9 cellular contexts compared by ENCODE assay signal in genomic region chr17:79970576-79971068, GRCh38.
A peak's percentile ranks its signal among the peaks of the same experiment; 100 is the strongest.
DNase-seq lines count a peak whose midpoint lies in the region; ATAC-seq and TF ChIP-seq lines count a peak whose summit lies in the region.
"Had no signal": no experiment of that assay in that cellular context is flagged by ENCODE, and none has a peak within 500 bp of the region (broad histone marks: within the 10 kb centered on the region; RNA-seq: fewer than 3 reads in every experiment).

No MANE protein-coding gene starts in this region.

- DNase-seq in activated naive CD8-positive, alpha-beta T cell treated with anti-CD3 and anti-CD28 coated beads, Interleukin-2, amount 10 ng/mL, durations not matched to agents 7 days and 5 days = peak; percentile 25
- no peak for DNase-seq in activated naive CD8-positive, alpha-beta T cell treated with anti-CD3 and anti-CD28 coated beads for 36 hours
- DNase-seq in NCI-H526 treated with DMSO at 0.1 percent for 48 hours (lab: John Stamatoyannopoulos, UW) = peak; percentile 36
- peak; percentile 48 for DNase-seq in activated naive CD8-positive, alpha-beta T cell treated with anti-CD3 and anti-CD28 coated beads, Interleukin-2, amount 50 U/mL, for 24 hours
- peak; percentile 44 for DNase-seq in iris pigment epithelial cell (ENCODE audit: low read depth)
- peak; percentile 59 for DNase-seq in upper lobe of right lung
- no peak for DNase-seq in NCI-H345 (lab: John Stamatoyannopoulos, UW)
- no peak for DNase-seq in GM03348 (ENCODE audit: low spot score)

- H3K4me3 Mint-ChIP-seq in activated naive CD8-positive, alpha-beta T cell treated with anti-CD3 and anti-CD28 coated beads, Interleukin-2, amount 10 ng/mL, durations not matched to agents 7 days and 5 days = no peak overlapping the region
- no peak overlapping the region for H3K4me3 Mint-ChIP-seq in activated naive CD8-positive, alpha-beta T cell treated with anti-CD3 and anti-CD28 coated beads for 36 hours
- H3K4me3 Mint-ChIP-seq in activated naive CD8-positive, alpha-beta T cell treated with anti-CD3 and anti-CD28 coated beads, Interleukin-2, amount 50 U/mL, for 24 hours = no peak overlapping the region
- H3K4me3 Mint-ChIP-seq: activated naive CD8-positive, alpha-beta T cell had no signal

- no peak overlapping the region for H3K4me3 ChIP-seq in upper lobe of right lung

- no peak overlapping the region for H3K27ac ChIP-seq in upper lobe of right lung

- no peaks in the 10 kb centered on the region for H3K4me1 Mint-ChIP-seq in activated naive CD8-positive, alpha-beta T cell treated with anti-CD3 and anti-CD28 coated beads, Interleukin-2, amount 10 ng/mL, durations not matched to agents 7 days and 5 days
- no peaks in the 10 kb centered on the region for H3K4me1 Mint-ChIP-seq in activated naive CD8-positive, alpha-beta T cell treated with anti-CD3 and anti-CD28 coated beads for 36 hours
- H3K4me1 Mint-ChIP-seq in activated naive CD8-positive, alpha-beta T cell treated with anti-CD3 and anti-CD28 coated beads, Interleukin-2, amount 50 U/mL, for 24 hours = peaks cover 7% of the 10 kb centered on the region

- intact Hi-C loops in upper lobe of right lung (cut with DNase I) = loop anchor here (10.0 kb wide), 1 partner anchor 186 kb away; no protein-coding TSS in a partner anchor

- H3K36me3 Mint-ChIP-seq in activated naive CD8-positive, alpha-beta T cell treated with anti-CD3 and anti-CD28 coated beads, Interleukin-2, amount 10 ng/mL, durations not matched to agents 7 days and 5 days = no peaks in the 10 kb centered on the region
- peaks cover 1% of the 10 kb centered on the region for H3K36me3 Mint-ChIP-seq in activated naive CD8-positive, alpha-beta T cell treated with anti-CD3 and anti-CD28 coated beads for 36 hours
- no peaks in the 10 kb centered on the region for H3K36me3 Mint-ChIP-seq in activated naive CD8-positive, alpha-beta T cell treated with anti-CD3 and anti-CD28 coated beads, Interleukin-2, amount 50 U/mL, for 24 hours (ENCODE audit: low read depth)
- H3K36me3 Mint-ChIP-seq: activated naive CD8-positive, alpha-beta T cell had no signal

- no peaks in the 10 kb centered on the region for H3K27me3 ChIP-seq in upper lobe of right lung

- POLR2A ChIA-PET in activated naive CD8-positive, alpha-beta T cell treated with anti-CD3 and anti-CD28 coated beads, Interleukin-2, amount 10 ng/mL, durations not matched to agents 7 days and 5 days (lab: Charles Lee) = interaction anchor here (0.9 to 1.1 kb wide), 2 partner anchors 13 to 131 kb away, joined by 3 to 8 read pairs; partner anchors contain the start of gene CBX4

- H3K36me3 ChIP-seq in upper lobe of right lung = no peaks in the 10 kb centered on the region

- H3K27ac Mint-ChIP-seq in activated naive CD8-positive, alpha-beta T cell treated with anti-CD3 and anti-CD28 coated beads, Interleukin-2, amount 10 ng/mL, durations not matched to agents 7 days and 5 days = no peak overlapping the region
- no peak overlapping the region for H3K27ac Mint-ChIP-seq in activated naive CD8-positive, alpha-beta T cell treated with anti-CD3 and anti-CD28 coated beads for 36 hours
- H3K27ac Mint-ChIP-seq in activated naive CD8-positive, alpha-beta T cell treated with anti-CD3 and anti-CD28 coated beads, Interleukin-2, amount 50 U/mL, for 24 hours = no peak overlapping the region
- H3K27ac Mint-ChIP-seq: activated naive CD8-positive, alpha-beta T cell had no signal

- H3K4me1 ChIP-seq in upper lobe of right lung = no peaks in the 10 kb centered on the region

- no peaks in the 10 kb centered on the region for H3K9me3 ChIP-seq in upper lobe of right lung

- H3K9me3 Mint-ChIP-seq in activated naive CD8-positive, alpha-beta T cell treated with anti-CD3 and anti-CD28 coated beads, Interleukin-2, amount 10 ng/mL, durations not matched to agents 7 days and 5 days = no peaks in the 10 kb centered on the region
- no peaks in the 10 kb centered on the region for H3K9me3 Mint-ChIP-seq in activated naive CD8-positive, alpha-beta T cell treated with anti-CD3 and anti-CD28 coated beads for 36 hours
- H3K9me3 Mint-ChIP-seq in activated naive CD8-positive, alpha-beta T cell treated with anti-CD3 and anti-CD28 coated beads, Interleukin-2, amount 50 U/mL, for 24 hours = no peaks in the 10 kb centered on the region

- peak; percentile 54 for ATAC-seq in activated naive CD8-positive, alpha-beta T cell treated with anti-CD3 and anti-CD28 coated beads, Interleukin-2, amount 10 ng/mL, durations not matched to agents 7 days and 5 days (ENCODE audit: low read depth)
- no peak for ATAC-seq in activated naive CD8-positive, alpha-beta T cell treated with anti-CD3 and anti-CD28 coated beads, Interleukin-2, amount 50 U/mL, for 24 hours
- ATAC-seq in upper lobe of right lung = peak; percentile 79

- TF ChIP-seq CTCF in upper lobe of right lung (IDR thresholded peaks at IDR 0.05) = peak; percentile 55

- no peaks in the 10 kb centered on the region for H3K27me3 Mint-ChIP-seq in activated naive CD8-positive, alpha-beta T cell treated with anti-CD3 and anti-CD28 coated beads, Interleukin-2, amount 10 ng/mL, durations not matched to agents 7 days and 5 days
- no peaks in the 10 kb centered on the region for H3K27me3 Mint-ChIP-seq in activated naive CD8-positive, alpha-beta T cell treated with anti-CD3 and anti-CD28 coated beads for 36 hours
- H3K27me3 Mint-ChIP-seq in activated naive CD8-positive, alpha-beta T cell treated with anti-CD3 and anti-CD28 coated beads, Interleukin-2, amount 50 U/mL, for 24 hours = no peaks in the 10 kb centered on the region

Comparison
In these comparisons a context has a peak if more than half of its experiments do, and no peak if none do; other contexts are left out.
1. DNase-seq: peak in activated naive CD8-positive, alpha-beta T cell treated with anti-CD3 and anti-CD28 coated beads, Interleukin-2, amount 10 ng/mL, durations not matched to agents 7 days and 5 days (single experiment), NCI-H526 treated with DMSO at 0.1 percent for 48 hours (single experiment), activated naive CD8-positive, alpha-beta T cell treated with anti-CD3 and anti-CD28 coated beads, Interleukin-2, amount 50 U/mL, for 24 hours (single experiment), iris pigment epithelial cell (single experiment) and upper lobe of right lung (single experiment); none in activated naive CD8-positive, alpha-beta T cell treated with anti-CD3 and anti-CD28 coated beads for 36 hours (single experiment), NCI-H345 (single experiment) and GM03348 (single experiment).